In the genomic region with DNA sequence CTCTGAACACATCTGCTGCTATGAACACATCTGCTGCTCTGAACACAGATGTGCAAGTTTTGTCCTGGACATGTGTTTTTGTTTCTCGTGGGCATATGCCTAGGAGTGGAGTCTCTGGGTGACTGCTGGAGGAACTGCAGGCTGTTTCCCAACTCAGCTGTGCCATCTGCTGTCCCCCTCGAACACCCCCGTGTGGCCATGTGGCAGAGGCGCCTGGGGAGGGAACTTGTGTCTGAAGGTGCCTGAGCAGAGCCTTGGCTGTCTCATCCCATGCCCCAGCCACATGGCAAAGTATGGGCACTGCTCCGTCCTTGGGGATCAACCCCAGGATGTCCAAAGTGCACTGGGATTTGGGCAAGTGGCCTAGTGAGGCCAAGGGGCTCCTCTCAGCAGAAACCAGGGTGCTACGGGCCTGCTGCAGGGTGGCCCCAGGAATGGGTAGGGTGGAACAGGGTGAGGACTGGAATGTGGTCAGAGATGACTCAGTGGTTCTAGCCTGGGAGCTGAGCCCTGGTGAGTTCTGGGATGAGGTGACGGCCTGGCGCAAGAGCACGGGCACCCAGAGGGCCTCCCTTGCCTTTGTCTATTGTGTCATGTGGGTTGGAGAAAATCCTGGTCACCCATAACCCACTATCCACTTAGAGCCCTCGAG, we compare ENCODE assay signal across 8 cellular contexts. TPM values are rescaled to one million over a fixed set of nuclear protein-coding genes. Genes with fewer than 3 reads are reported as not detected.
A peak's percentile ranks its signal among the peaks of the same experiment; 100 is the strongest.
DNase-seq lines count a peak whose midpoint lies in the region; ATAC-seq and TF ChIP-seq lines count a peak whose summit lies in the region.

No MANE protein-coding gene starts in this region.

- DNase-seq in NCI-H2196 (lab: John Stamatoyannopoulos, UW; ENCODE audit: unreplicated experiment) (peak; percentile 13), NCI-H2196 treated with DMSO at 0.1 percent for 48 hours (lab: John Stamatoyannopoulos, UW; ENCODE audit: unreplicated experiment) (no peak), MG63 (peak; percentile 67), islet precursor cell (peak; percentile 57), type B pancreatic cell (ENCODE audit: extremely low spot score, unreplicated experiment) (no peak)
- no peak for DNase-seq in CD4-positive, alpha-beta memory T cell

- no peaks in the 10 kb centered on the region for H3K4me1 ChIP-seq in CD4-positive, alpha-beta memory T cell (ENCODE audit: insufficient read depth, low read length)

- peaks cover 95% of the 10 kb centered on the region for H3K36me3 ChIP-seq in MG63
- H3K36me3 ChIP-seq in CD4-positive, alpha-beta memory T cell (ENCODE audit: insufficient read depth, low read length), result peaks cover 46% of the 10 kb centered on the region

- H3K9me3 ChIP-seq in MG63, result no peaks in the 10 kb centered on the region
- H3K9me3 ChIP-seq in CD4-positive, alpha-beta memory T cell (ENCODE audit: control insufficient read depth in 1 of 2, low read length in 2 of 2), result no peaks in the 10 kb centered on the region

- H3K4me1 Mint-ChIP-seq in type B pancreatic cell (ENCODE audit: unreplicated experiment), result no peaks in the 10 kb centered on the region
- H3K4me1 Mint-ChIP-seq in CD4-positive, alpha-beta memory T cell, result no peaks in the 10 kb centered on the region

- H3K27me3 ChIP-seq in MG63, result no peaks in the 10 kb centered on the region
- H3K27me3 ChIP-seq in CD4-positive, alpha-beta memory T cell (ENCODE audit: insufficient read depth, low read length), result no peaks in the 10 kb centered on the region

- intact Hi-C loops in CD4-positive, alpha-beta memory T cell (cut with micrococcal nuclease), result loop anchor here (5.0 kb wide), 1 partner anchor 35 kb away; the partner anchor contains the start of gene SLC25A22

- POLR2A ChIA-PET in CD4-positive, alpha-beta memory T cell (lab: Charles Lee; ENCODE audit: partially characterized antibody), result no interaction called here

- H3K36me3 Mint-ChIP-seq in type B pancreatic cell, result peaks cover 4% of the 10 kb centered on the region
- peaks cover 10 to 49% of the 10 kb centered on the region in 2 donors for H3K36me3 Mint-ChIP-seq in CD4-positive, alpha-beta memory T cell

- no peak for ATAC-seq in HG03565 (IDR thresholded peaks at IDR 0.05; ENCODE audit: unreplicated experiment)

- peak overlapping the region; percentile 53 for H3K27ac Mint-ChIP-seq in type B pancreatic cell
- peak overlapping the region in 3 of 7 donors; percentile 36 to 74 (median 68) for H3K27ac Mint-ChIP-seq in CD4-positive, alpha-beta memory T cell

- no peaks in the 10 kb centered on the region for H3K9me3 Mint-ChIP-seq in type B pancreatic cell
- H3K9me3 Mint-ChIP-seq in CD4-positive, alpha-beta memory T cell, result no peaks in the 10 kb centered on the region

- CTCF ChIA-PET in CD4-positive, alpha-beta memory T cell (lab: Charles Lee; ENCODE audit: partially characterized antibody), result interaction anchor here (0.7 to 2.2 kb wide), 3 partner anchors 14 to 35 kb away, joined by 3 to 7 read pairs (median 6); partner anchors contain the start of gene TALDO1

- peak; percentile 32 for TF ChIP-seq CTCF in type B pancreatic cell (conservative IDR thresholded peaks at IDR 0.05)

- no peaks in the 10 kb centered on the region for H3K27me3 Mint-ChIP-seq in type B pancreatic cell
- no peaks in the 10 kb centered on the region for H3K27me3 Mint-ChIP-seq in CD4-positive, alpha-beta memory T cell

- no peak overlapping the region for H3K4me3 Mint-ChIP-seq in type B pancreatic cell
- no peak overlapping the region for H3K4me3 Mint-ChIP-seq in CD4-positive, alpha-beta memory T cell

- peak overlapping the region; percentile 32 for H3K27ac ChIP-seq in angular gyrus (ENCODE audit: low read depth, low read length)
- no peak overlapping the region for H3K27ac ChIP-seq in CD4-positive, alpha-beta memory T cell (ENCODE audit: low read depth, low read length)

- H3K4me3 ChIP-seq in MG63, result no peak overlapping the region
- no peak overlapping the region for H3K4me3 ChIP-seq in CD4-positive, alpha-beta memory T cell (ENCODE audit: low read length in 2 of 2)

RNA-seq across cellular contexts. Expression of gene GATD1, which starts 14.7 kb away (rescaled TPM):
- 46.1 and 80.1 TPM in 2 replicates for total RNA-seq in MG63 (2014; rRNA removed; shearing (Covaris generic); ENCODE audit: low replicate concordance)
- 80.1 and 80.9 TPM in 2 replicates for total RNA-seq in type B pancreatic cell (ENCODE audit: low replicate concordance)
- total RNA-seq in CD4-positive, alpha-beta memory T cell, result 10 to 100 TPM; 51.5 to 64.9 TPM
- polyA plus RNA-seq in CD4-positive, alpha-beta memory T cell, result 10 to 100 TPM in 1 of 2 donors, 1 to 10 TPM in 1; 4.3 to 15.0 TPM

RNA-seq across cellular contexts. Expression of gene TALDO1, which starts 15.3 kb away (rescaled TPM):
- total RNA-seq in MG63 (2014; rRNA removed; shearing (Covaris generic); ENCODE audit: low replicate concordance), result 200 and 209 TPM in 2 replicates
- total RNA-seq in type B pancreatic cell (ENCODE audit: low replicate concordance), result 189 and 288 TPM in 2 replicates
- 10 to 100 TPM; 80.4 to 90.5 TPM for total RNA-seq in CD4-positive, alpha-beta memory T cell
- 100 to 1,000 TPM; 174 to 244 TPM for polyA plus RNA-seq in CD4-positive, alpha-beta memory T cell

RNA-seq across cellular contexts. Expression of gene CEND1, which starts 27.3 kb away (rescaled TPM):
- not detected in 2 replicates for total RNA-seq in MG63 (2014; rRNA removed; shearing (Covaris generic); ENCODE audit: low replicate concordance)
- 0.17 and 0.89 TPM in 2 replicates for total RNA-seq in type B pancreatic cell (ENCODE audit: low replicate concordance)
- under 1 TPM in 1 of 2 experiments, not detected in 1; 0.19 TPM for total RNA-seq in CD4-positive, alpha-beta memory T cell
- not detected for polyA plus RNA-seq in CD4-positive, alpha-beta memory T cell

RNA-seq across cellular contexts. Expression of gene SLC25A22, which starts 35.5 kb away (rescaled TPM):
- total RNA-seq in MG63 (2014; rRNA removed; shearing (Covaris generic); ENCODE audit: low replicate concordance), result 28.6 and 31.3 TPM in 2 replicates
- total RNA-seq in type B pancreatic cell (ENCODE audit: low replicate concordance), result 31.6 and 35.6 TPM in 2 replicates
- 10 to 100 TPM; 24.0 to 24.1 TPM for total RNA-seq in CD4-positive, alpha-beta memory T cell
- 10 to 100 TPM in 1 of 2 donors, 1 to 10 TPM in 1; 9.4 to 13.5 TPM for polyA plus RNA-seq in CD4-positive, alpha-beta memory T cell

RNA-seq across cellular contexts. Expression of gene PIDD1, which starts 42.5 kb away (rescaled TPM):
- 4.9 and 10.8 TPM in 2 replicates for total RNA-seq in MG63 (2014; rRNA removed; shearing (Covaris generic); ENCODE audit: low replicate concordance)
- total RNA-seq in type B pancreatic cell (ENCODE audit: low replicate concordance), result 32.7 and 44.5 TPM in 2 replicates
- 10 to 100 TPM; 32.5 to 34.8 TPM for total RNA-seq in CD4-positive, alpha-beta memory T cell
- 1 to 10 TPM; 7.0 to 7.8 TPM for polyA plus RNA-seq in CD4-positive, alpha-beta memory T cell

Comparison
In these comparisons a context has a peak if more than half of its experiments do, and no peak if none do; other contexts are left out.
1. DNase-seq: peak in NCI-H2196 (single experiment), MG63 (single experiment) and islet precursor cell (single experiment); none in NCI-H2196 treated with DMSO at 0.1 percent for 48 hours (single experiment), type B pancreatic cell (single experiment) and CD4-positive, alpha-beta memory T cell (0 of 5).